ENCODE assay signal across 1 cellular context in genomic region chr2:175676813-175677212, GRCh38.
TF ChIP-seq lines count a peak whose summit lies in the region.

No MANE protein-coding gene starts in this region.

TF ChIP-seq in HCT116, 20 proteins besides CTCF, POLR2A, EP300 and RAD21 (continued from another document):
- TF ChIP-seq MAX (IDR thresholded peaks at IDR 0.05) = no peak
- no peak for TF ChIP-seq SIN3A (IDR thresholded peaks at IDR 0.05; ENCODE audit: low read depth)
- no peak for TF ChIP-seq ZBTB33 (IDR thresholded peaks at IDR 0.05; ENCODE audit: extremely low read depth, insufficient replicate concordance, low read length)
